In genomic region chr4:2837110-2837903, GRCh38 we compare ENCODE assay signal across 10 cellular contexts. TPM values are rescaled to one million over a fixed set of nuclear protein-coding genes. Genes with fewer than 3 reads are reported as not detected.
DNase-seq lines count a peak whose midpoint lies in the region; ATAC-seq and TF ChIP-seq lines count a peak whose summit lies in the region.
"Had no signal": no experiment of that assay in that cellular context is flagged by ENCODE, and none has a peak within 500 bp of the region (broad histone marks: within the 10 kb centered on the region; RNA-seq: fewer than 3 reads in every experiment).

No MANE protein-coding gene starts in this region.

- H3K27me3 ChIP-seq in DND-41 (ENCODE audit: insufficient read depth, low read length, poor library complexity) (no peaks in the 10 kb centered on the region), gastroesophageal sphincter (no peaks in the 10 kb centered on the region), rectal smooth muscle tissue (ENCODE audit: control insufficient read depth, insufficient read depth, low read length) (no peaks in the 10 kb centered on the region)
- H3K27me3 ChIP-seq: foreskin keratinocyte had no signal

- H3K9me3 Mint-ChIP-seq in activated CD4-positive, alpha-beta memory T cell treated with anti-CD3 and anti-CD28 coated beads for 36 hours: peaks cover 3% of the 10 kb centered on the region

- peak overlapping the region; percentile 82 for H2AFZ ChIP-seq in DND-41 (ENCODE audit: low read depth, low read length)

- H3K27me3 Mint-ChIP-seq in activated CD4-positive, alpha-beta memory T cell treated with anti-CD3 and anti-CD28 coated beads for 36 hours: no peaks in the 10 kb centered on the region

- H4K20me1 ChIP-seq in DND-41 (ENCODE audit: insufficient read depth, low read length): no peaks in the 10 kb centered on the region

- CTCF ChIA-PET in activated CD4-positive, alpha-beta memory T cell treated with anti-CD3 and anti-CD28 coated beads for 36 hours (lab: Charles Lee): no interaction called here

- H3K79me2 ChIP-seq in DND-41 (ENCODE audit: insufficient read depth, low read length): peaks cover 20% of the 10 kb centered on the region

- peak; percentile 19; the same call in 2 of the 3 replicates for ATAC-seq in DND-41 (ENCODE audit: insufficient read depth, low read depth)
- no peak for ATAC-seq in gastroesophageal sphincter
- no peak for ATAC-seq in HG02938 (IDR thresholded peaks at IDR 0.05; ENCODE audit: unreplicated experiment)
- ATAC-seq in HG02623 (IDR thresholded peaks at IDR 0.05; ENCODE audit: unreplicated experiment): no peak

- H3K4me1 Mint-ChIP-seq in activated CD4-positive, alpha-beta memory T cell treated with anti-CD3 and anti-CD28 coated beads for 36 hours (ENCODE audit: low read depth): peaks cover 41% of the 10 kb centered on the region

- H3K4me1 ChIP-seq in DND-41 (ENCODE audit: insufficient read depth, low read length) (peaks cover 31% of the 10 kb centered on the region), gastroesophageal sphincter (peaks cover 0 to 26% (median 8%) of the 10 kb centered on the region in 3 donors), rectal smooth muscle tissue (ENCODE audit: control insufficient read depth, insufficient read depth, low read length) (peaks cover 3% of the 10 kb centered on the region)
- H3K4me1 ChIP-seq: foreskin keratinocyte had no signal

- TF ChIP-seq POLR2A in gastroesophageal sphincter (IDR thresholded peaks at IDR 0.05): no peak

- H3K36me3 Mint-ChIP-seq in activated CD4-positive, alpha-beta memory T cell treated with anti-CD3 and anti-CD28 coated beads for 36 hours: peaks cover 10% of the 10 kb centered on the region

- H3K9ac ChIP-seq in DND-41 (ENCODE audit: low read depth, low read length): peak overlapping the region; percentile 62
- no peak overlapping the region for H3K9ac ChIP-seq in rectal smooth muscle tissue (ENCODE audit: low read length)

- TF ChIP-seq CTCF in DND-41 (IDR thresholded peaks at IDR 0.05; ENCODE audit: borderline replicate concordance, extremely low read depth, low read length, poor library complexity, severe bottlenecking) (peak; percentile 13), gastroesophageal sphincter (IDR thresholded peaks at IDR 0.05) (no peak)

- H3K4me3 Mint-ChIP-seq in activated CD4-positive, alpha-beta memory T cell treated with anti-CD3 and anti-CD28 coated beads for 36 hours: peak overlapping the region; percentile 74

- H3K4me2 ChIP-seq in DND-41 (ENCODE audit: insufficient read depth, low read length): peak overlapping the region; percentile 76

- peaks cover 4% of the 10 kb centered on the region for H3K9me3 ChIP-seq in DND-41 (ENCODE audit: insufficient read depth, low read length, severe bottlenecking)
- H3K9me3 ChIP-seq in gastroesophageal sphincter: no peaks in the 10 kb centered on the region

- DNase-seq in DND-41 (no peak), T1000 (lab: John Stamatoyannopoulos, UW) (no peak)
- peak; percentile 9 for DNase-seq in activated CD4-positive, alpha-beta memory T cell treated with anti-CD3 and anti-CD28 coated beads for 36 hours
- DNase-seq in activated CD4-positive, alpha-beta T cell treated with anti-CD3 and anti-CD28 coated beads, Interleukin-2, amount 50 U/mL, for 1 hour: no peak
- DNase-seq: NCI-H1417 had no signal

- H3K4me3 ChIP-seq in DND-41 (ENCODE audit: low read depth in 1 of 2, low read length in 2 of 2) (peak overlapping the region; percentile 13 to 61; a peak in 3 of 4 replicates), gastroesophageal sphincter (no peak overlapping the region), rectal smooth muscle tissue (ENCODE audit: low read length) (peak overlapping the region; percentile 62)

- intact Hi-C loops in activated CD4-positive, alpha-beta memory T cell treated with anti-CD3 and anti-CD28 coated beads for 36 hours (cut with micrococcal nuclease): no loop called here

- peak overlapping the region; percentile 82 for H3K27ac ChIP-seq in DND-41 (ENCODE audit: low read length)
- H3K27ac ChIP-seq in gastroesophageal sphincter: peak overlapping the region in 3 of 4 donors; percentile 41 to 66 (median 56)
- H3K27ac ChIP-seq in rectal smooth muscle tissue (ENCODE audit: low read depth, low read length): peak overlapping the region; percentile 55
- H3K27ac ChIP-seq: foreskin keratinocyte had no signal

- no peaks in the 10 kb centered on the region for H3K36me3 ChIP-seq in DND-41 (ENCODE audit: insufficient read depth, low read length)
- H3K36me3 ChIP-seq in gastroesophageal sphincter: peaks cover 0 to 37% of the 10 kb centered on the region in 2 donors
- peaks cover 3% of the 10 kb centered on the region for H3K36me3 ChIP-seq in rectal smooth muscle tissue (ENCODE audit: control insufficient read depth, insufficient read depth, low read length)

- H3K27ac Mint-ChIP-seq in activated CD4-positive, alpha-beta memory T cell treated with anti-CD3 and anti-CD28 coated beads for 36 hours: peak overlapping the region; percentile 92

- no peak for TF ChIP-seq EP300 in gastroesophageal sphincter (IDR thresholded peaks at IDR 0.05)

- WGBS in gastroesophageal sphincter (ENCODE audit: low coverage in 1 of 2), 2 donors: 50% methylated on average over 1 to 4 of the region's 20 CpGs

- POLR2A ChIA-PET in activated CD4-positive, alpha-beta memory T cell treated with anti-CD3 and anti-CD28 coated beads for 36 hours (lab: Charles Lee): no interaction called here

RNA-seq across cellular contexts. Expression of gene ADD1, which starts 6.3 kb away (rescaled TPM):
- 100 to 1,000 TPM; 212 TPM for total RNA-seq in activated CD4-positive, alpha-beta memory T cell treated with anti-CD3 and anti-CD28 coated beads for 36 hours
- total RNA-seq in gastroesophageal sphincter: 100 to 1,000 TPM; 230 to 384 (median 297) TPM

RNA-seq across cellular contexts. Expression of gene SH3BP2, which starts 44.4 kb away (rescaled TPM):
- total RNA-seq in activated CD4-positive, alpha-beta memory T cell treated with anti-CD3 and anti-CD28 coated beads for 36 hours: 10 to 100 TPM; 55.9 to 62.8 TPM
- 10 to 100 TPM; 26.8 to 36.4 (median 29.3) TPM for total RNA-seq in gastroesophageal sphincter

Comparison
In these comparisons a context has a peak if more than half of its experiments do, and no peak if none do; other contexts are left out.
1. H3K4me3 ChIP-seq: peak in DND-41 (2 of 2) and rectal smooth muscle tissue (single experiment); none in gastroesophageal sphincter (0 of 2).
2. Peak in every context shown above with its lines, with median percentiles within 50 percentile points of each other: H3K27ac ChIP-seq.